11 cellular contexts compared by ENCODE assay signal in the genomic region with DNA sequence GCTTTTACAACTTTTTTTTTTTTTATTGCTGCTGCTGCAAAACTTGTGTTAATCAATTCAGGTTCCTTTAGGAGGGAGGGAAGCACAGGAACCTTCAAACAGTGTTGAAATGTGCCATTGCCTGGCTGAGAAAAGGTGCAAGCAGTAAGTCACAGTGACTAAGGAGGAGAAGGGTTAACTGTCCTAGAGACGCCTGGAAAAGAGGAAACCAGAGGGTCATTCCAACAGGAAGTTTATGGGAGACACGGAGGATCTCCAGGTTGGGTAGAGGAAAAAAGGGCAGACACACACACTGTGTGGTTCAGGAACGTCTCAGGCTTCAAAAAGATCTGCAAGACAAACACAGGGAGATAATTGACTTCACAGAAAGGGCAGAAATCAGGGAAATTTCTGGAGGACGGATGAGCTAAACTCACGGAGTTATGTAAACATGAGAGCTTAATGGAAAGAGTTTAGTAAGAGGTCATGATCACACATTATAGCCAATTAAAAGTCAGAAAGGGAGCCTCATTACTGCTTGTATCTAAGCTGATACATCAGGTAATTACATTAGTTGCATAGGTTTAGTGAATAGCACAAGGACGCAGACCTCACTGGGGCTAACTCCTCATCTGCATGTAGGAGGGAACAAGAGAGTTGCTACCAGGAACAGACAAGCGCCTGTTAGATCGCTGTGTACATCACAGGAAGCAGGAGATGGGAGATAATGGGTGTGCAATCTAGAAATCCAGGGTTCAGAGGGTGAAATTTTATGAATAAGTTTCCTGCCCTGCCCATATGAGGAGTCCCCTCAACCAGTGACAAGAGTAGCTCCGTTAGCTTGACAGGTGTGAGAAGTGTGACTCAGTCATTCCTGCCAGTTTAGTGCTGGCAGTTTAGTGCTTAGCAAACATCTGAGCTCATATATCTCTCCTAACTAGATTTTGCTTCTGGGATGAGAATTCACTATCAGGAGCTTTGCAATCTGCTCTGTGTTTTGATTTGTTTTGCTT.
DNase-seq lines count a peak whose midpoint lies in the region; ATAC-seq and TF ChIP-seq lines count a peak whose summit lies in the region.
"Had no signal": no experiment of that assay in that cellular context is flagged by ENCODE, and none has a peak within 500 bp of the region (broad histone marks: within the 10 kb centered on the region; RNA-seq: fewer than 3 reads in every experiment).

No MANE protein-coding gene starts in this region.

- DNase-seq in HuH-7 (ENCODE audit: low spot score) (peak; percentile 9), RKO (ENCODE audit: low spot score) (peak; percentile 16), fibroblast of lung (ENCODE audit: low read depth in 2 of 2) (no peak), HK-2 (ENCODE audit: unreplicated experiment) (no peak), dorsolateral prefrontal cortex (no peak), globus pallidus (ENCODE audit: low spot score) (no peak)
- DNase-seq: activated CD4-positive, alpha-beta T cell treated with anti-CD3 and anti-CD28 coated beads, Interleukin-2, amount 10 ng/mL, durations not matched to agents 24 days and 14 days; CD8-positive, alpha-beta memory T cell; NCI-H1105 treated with DMSO at 0.1 percent for 48 hours had no signal

- no peaks in the 10 kb centered on the region for H4K20me1 ChIP-seq in BLaER1 treated with 17β-estradiol and CSF1 and Interleukin-3, amounts not matched to agents 10 nM and 100 nM
- H4K20me1 ChIP-seq in fibroblast of lung (ENCODE audit: control insufficient read depth, extremely low read depth, insufficient read depth, low read length) = no peaks in the 10 kb centered on the region

- no peak overlapping the region for H3K9ac ChIP-seq in BLaER1 treated with 17β-estradiol and CSF1 and Interleukin-3, amounts not matched to agents 10 nM and 100 nM
- H3K9ac ChIP-seq in fibroblast of lung (ENCODE audit: insufficient read depth, low read length) = no peak overlapping the region

- H3K36me3 ChIP-seq in BLaER1 treated with 17β-estradiol and CSF1 and Interleukin-3, amounts not matched to agents 10 nM and 100 nM = no peaks in the 10 kb centered on the region
- no peaks in the 10 kb centered on the region for H3K36me3 ChIP-seq in fibroblast of lung (ENCODE audit: control insufficient read depth, insufficient read depth, low read length)

- no peaks in the 10 kb centered on the region for H3K27me3 ChIP-seq in BLaER1 treated with 17β-estradiol and CSF1 and Interleukin-3, amounts not matched to agents 10 nM and 100 nM
- no peaks in the 10 kb centered on the region for H3K27me3 ChIP-seq in fibroblast of lung (ENCODE audit: control insufficient read depth, insufficient read depth, low read length)
- H3K27me3 ChIP-seq in dorsolateral prefrontal cortex = no peaks in the 10 kb centered on the region

- peaks cover 5 to 26% (median 19%) of the 10 kb centered on the region in 10 experiments; a peak in 16 of 20 replicates for H3K4me1 ChIP-seq in BLaER1 treated with 17β-estradiol and CSF1 and Interleukin-3, amounts not matched to agents 10 nM and 100 nM
- H3K4me1 ChIP-seq in fibroblast of lung (ENCODE audit: control insufficient read depth, extremely low read depth, insufficient read depth, low read length) = no peaks in the 10 kb centered on the region

- no peak overlapping the region for H3K4me3 ChIP-seq in BLaER1 treated with 17β-estradiol and CSF1 and Interleukin-3, amounts not matched to agents 10 nM and 100 nM
- H3K4me3 ChIP-seq in fibroblast of lung (replicated peaks in 1 of 4; ENCODE audit: control extremely low read depth in 1 of 4, insufficient read depth in 1 of 4, low read depth in 3 of 4, low read length in 4 of 4) = no peak overlapping the region
- H3K4me3 ChIP-seq in dorsolateral prefrontal cortex = no peak overlapping the region

- H3K4me2 ChIP-seq in BLaER1 treated with 17β-estradiol and CSF1 and Interleukin-3, amounts not matched to agents 10 nM and 100 nM = peak overlapping the region in 6 of 11 experiments; percentile 13 to 53 (median 28); a peak in 8 of 22 replicates
- H3K4me2 ChIP-seq in fibroblast of lung (ENCODE audit: extremely low read depth, insufficient read depth, low read length) = peak overlapping the region; percentile 13

- H3K79me2 ChIP-seq in fibroblast of lung (ENCODE audit: control insufficient read depth, insufficient read depth, low read length) = no peaks in the 10 kb centered on the region

- no peak overlapping the region for H2AFZ ChIP-seq in fibroblast of lung (ENCODE audit: low read length)

- no peak overlapping the region for H3K27ac ChIP-seq in BLaER1 treated with 17β-estradiol and CSF1 and Interleukin-3, amounts not matched to agents 10 nM and 100 nM
- H3K27ac ChIP-seq in fibroblast of lung (ENCODE audit: insufficient read depth, low read length) (no peak overlapping the region), dorsolateral prefrontal cortex (no peak overlapping the region)

- peaks cover 0 to 5% (median 0%) of the 10 kb centered on the region in 11 experiments; a peak in 1 of 22 replicates for H3K9me3 ChIP-seq in BLaER1 treated with 17β-estradiol and CSF1 and Interleukin-3, amounts not matched to agents 10 nM and 100 nM (replicated peaks in 1 of 11)
- no peaks in the 10 kb centered on the region for H3K9me3 ChIP-seq in fibroblast of lung (ENCODE audit: control insufficient read depth, insufficient read depth, low read depth, low read length)

- intact Hi-C loops in dorsolateral prefrontal cortex (cut with DNase I) = loop anchor here in 1 of 2 donors (5.0 kb wide), 1 partner anchor 78 kb away; no protein-coding TSS in a partner anchor

- ATAC-seq in GM18519 (IDR thresholded peaks at IDR 0.05; ENCODE audit: low FRiP score, unreplicated experiment) = no peak

- TF ChIP-seq CTCF in fibroblast of lung (conservative IDR thresholded peaks at IDR 0.05 in 1 of 2, IDR thresholded peaks at IDR 0.05 in 1 of 2; ENCODE audit: low read depth in 1 of 2, low read length in 2 of 2) (no peak), dorsolateral prefrontal cortex (IDR thresholded peaks at IDR 0.05 in 54 of 56, conservative IDR thresholded peaks at IDR 0.05 in 2 of 56; ENCODE audit: low read depth in 1 of 56, partially characterized antibody in 56 of 56) (no peak)

Comparison
In these comparisons a context has a peak if more than half of its experiments do, and no peak if none do; other contexts are left out.
1. DNase-seq: peak in HuH-7 (single experiment) and RKO (single experiment); none in fibroblast of lung (0 of 2), HK-2 (single experiment), dorsolateral prefrontal cortex (0 of 10) and globus pallidus (single experiment).